9 cellular contexts compared by ENCODE assay signal in genomic region chr4:2867758-2868491, GRCh38. TPM values are rescaled to one million over a fixed set of nuclear protein-coding genes. Genes with fewer than 3 reads are reported as not detected.
DNase-seq lines count a peak whose midpoint lies in the region; ATAC-seq, FAIRE-seq and TF ChIP-seq lines count a peak whose summit lies in the region.
"Had no signal": no experiment of that assay in that cellular context is flagged by ENCODE, and none has a peak within 500 bp of the region (broad histone marks: within the 10 kb centered on the region; RNA-seq: fewer than 3 reads in every experiment).

No MANE protein-coding gene starts in this region.

- H3K27ac Mint-ChIP-seq in HFFc6: peak overlapping the region; percentile 81

- no peak for TF ChIP-seq CTCF in HFFc6 (IDR thresholded peaks at IDR 0.05)
- TF ChIP-seq CTCF in body of pancreas (IDR thresholded peaks at IDR 0.05): no peak
- no peak for TF ChIP-seq CTCF in kidney (IDR thresholded peaks at IDR 0.05; ENCODE audit: borderline replicate concordance, extremely low read depth, insufficient read depth)
- TF ChIP-seq CTCF in spleen (IDR thresholded peaks at IDR 0.05 in 8 of 11, conservative IDR thresholded peaks at IDR 0.05 in 3 of 11): no peak

- peaks cover 80% of the 10 kb centered on the region for H3K4me1 Mint-ChIP-seq in HFFc6 (ENCODE audit: low read depth)

- H3K4me1 ChIP-seq in body of pancreas (peaks cover 75% of the 10 kb centered on the region), kidney (ENCODE audit: control insufficient read depth in 1 of 2, insufficient read depth in 1 of 2, low read depth in 1 of 2, low read length in 2 of 2) (peaks cover 32 to 42% of the 10 kb centered on the region in 2 donors), spleen (peaks cover 48 to 100% (median 96%) of the 10 kb centered on the region in 6 donors)

- H3K4me3 Mint-ChIP-seq in HFFc6: peak overlapping the region; percentile 84

- TF ChIP-seq POLR2A in body of pancreas (IDR thresholded peaks at IDR 0.05) (no peak), spleen (IDR thresholded peaks at IDR 0.05) (no peak)

- ATAC-seq in body of pancreas: peak; percentile 69
- no peak for ATAC-seq in HG02852 (IDR thresholded peaks at IDR 0.05; ENCODE audit: unreplicated experiment)

- peak overlapping the region; percentile 11 to 68 for H3K9ac ChIP-seq in kidney (ENCODE audit: low read length in 2 of 2)

- H3K36me3 Mint-ChIP-seq in HFFc6 (ENCODE audit: low read depth): peaks cover 19% of the 10 kb centered on the region

- H3K27me3 ChIP-seq in body of pancreas: no peaks in the 10 kb centered on the region
- H3K27me3 ChIP-seq in spleen (replicated peaks in 1 of 7): no peaks in the 10 kb centered on the region

- DNase-seq in HFFc6: no peak
- DNase-seq in body of pancreas: peak; percentile 31 to 62 (median 58)
- no peak for DNase-seq in kidney
- no peak for DNase-seq in spleen
- DNase-seq in HT-29 (ENCODE audit: low spot score): no peak
- no peak for DNase-seq in putamen (ENCODE audit: low spot score)
- no peak for DNase-seq in NAMALWA (ENCODE audit: low spot score)
- DNase-seq: NCI-H1436 had no signal

- WGBS in body of pancreas, 2 donors: 14 to 16% methylated on average over 10 of the region's 10 CpGs
- WGBS in spleen, 5 donors: 44 to 61% (median 55%) methylated on average over 10 of the region's 10 CpGs

- intact Hi-C loops in body of pancreas (cut with DNase I): no loop called here
- intact Hi-C loops in kidney (cut with DNase I): no loop called here
- intact Hi-C loops in spleen (cut with DNase I; ENCODE audit: low total_unique reads): no loop called here

- FAIRE-seq in kidney (lab: Jason Lieb, UNC): no peak

- peak overlapping the region; percentile 42 to 66 (median 58) for H3K27ac ChIP-seq in body of pancreas
- H3K27ac ChIP-seq in kidney (ENCODE audit: low read depth in 2 of 2, low read length in 2 of 2): peak overlapping the region; percentile 81 to 83
- peak overlapping the region; percentile 43 to 80 (median 72) for H3K27ac ChIP-seq in spleen

- H3K36me3 ChIP-seq in body of pancreas (replicated peaks in 1 of 2; ENCODE audit: insufficient read depth in 1 of 2, low read depth in 2 of 2) (no peaks in the 10 kb centered on the region), kidney (ENCODE audit: control insufficient read depth in 1 of 2, insufficient read depth in 2 of 2, low read length in 2 of 2) (no peaks in the 10 kb centered on the region), spleen (peaks cover 0 to 14% (median 0%) of the 10 kb centered on the region in 6 donors)

- no peak overlapping the region for H3K4me3 ChIP-seq in body of pancreas
- H3K4me3 ChIP-seq in kidney (ENCODE audit: low read length in 2 of 2): peak overlapping the region; percentile 63 to 71
- H3K4me3 ChIP-seq in spleen: peak overlapping the region in 7 of 8 donors; percentile 4 to 54 (median 29)

- no peaks in the 10 kb centered on the region for H3K9me3 ChIP-seq in body of pancreas
- no peaks in the 10 kb centered on the region for H3K9me3 ChIP-seq in kidney (ENCODE audit: control insufficient read depth in 1 of 2, low read length in 2 of 2)
- no peaks in the 10 kb centered on the region for H3K9me3 ChIP-seq in spleen

- H3K9me3 Mint-ChIP-seq in HFFc6: no peaks in the 10 kb centered on the region

- H3K27me3 Mint-ChIP-seq in HFFc6 (ENCODE audit: insufficient read depth): no peaks in the 10 kb centered on the region; the same call in 1 of the 2 replicates

RNA-seq across cellular contexts. Expression of gene ADD1, which starts 24.3 kb away (rescaled TPM):
- 100 to 1,000 TPM; 276 to 332 (median 321) TPM for total RNA-seq in HFFc6 (2021; fragmentation: NEBNext Ultra II Directional; extraction: Animal tissue kit (Norgen Biotek cat#: 25700))
- total RNA-seq in body of pancreas (100 to 1,000 TPM in 1 of 2 donors, 10 to 100 TPM in 1; 84.1 to 266 TPM), kidney (313 TPM), spleen (100 to 1,000 TPM; 260 to 348 (median 295) TPM)
- polyA plus RNA-seq in kidney (ENCODE audit: insufficient read depth, low read depth, low replicate concordance) (232 TPM), spleen (100 to 1,000 TPM; 175 to 224 (median 194) TPM)
- 125 and 167 TPM in 2 replicates for total RNA-seq in HT-29 (2014; rRNA removed; shearing (Covaris generic))

Comparison
In these comparisons a context has a peak if more than half of its experiments do, and no peak if none do; other contexts are left out.
1. DNase-seq: peak in body of pancreas (4 of 4); none in HFFc6 (single experiment), kidney (single experiment), spleen (single experiment), HT-29 (single experiment), putamen (single experiment) and NAMALWA (single experiment).
2. H3K4me3 ChIP-seq: peak in kidney (2 of 2) and spleen (7 of 8); none in body of pancreas (0 of 2).
3. Peak in every context shown above with its lines, with median percentiles within 50 percentile points of each other: H3K27ac ChIP-seq.